ENCODE assay signal across 18 cellular contexts in genomic region chr12:8675471-8676083, GRCh38. TPM values are rescaled to one million over a fixed set of nuclear protein-coding genes. Genes with fewer than 3 reads are reported as not detected.
A peak's percentile ranks its signal among the peaks of the same experiment; 100 is the strongest.
DNase-seq lines count a peak whose midpoint lies in the region; ATAC-seq and TF ChIP-seq lines count a peak whose summit lies in the region.
"Had no signal": no experiment of that assay in that cellular context is flagged by ENCODE, and none has a peak within 500 bp of the region (broad histone marks: within the 10 kb centered on the region; RNA-seq: fewer than 3 reads in every experiment).

No MANE protein-coding gene starts in this region.

- WGBS in endodermal cell (ENCODE audit: insufficient coverage in 1 of 2, insufficient read length in 1 of 2), 2 experiments: 70 to 89% methylated on average over 2 to 3 of the region's 3 CpGs

- TF ChIP-seq POLR2A in GM18505 (IDR thresholded peaks at IDR 0.05; ENCODE audit: borderline replicate concordance, extremely low read depth, insufficient read depth, insufficient read length): no peak

- no peak overlapping the region for H3K4me3 Mint-ChIP-seq in endodermal cell
- no peak overlapping the region for H3K4me3 Mint-ChIP-seq in stimulated activated memory B cell treated with anti-CD40 and anti-IgM and Interleukin-4, amounts not matched to agents 10 μg/mL and 1 μg/mL and 100 μg/mL, for 72 hours
- H3K4me3 Mint-ChIP-seq: activated CD4-positive, alpha-beta T cell treated with anti-CD3 and anti-CD28 coated beads, Interleukin-2, amount 10 ng/mL, durations not matched to agents 24 days and 14 days; IgD-negative memory B cell; T-cell had no signal

- no peak overlapping the region for H3K4me3 ChIP-seq in endodermal cell (ENCODE audit: low read length)
- H3K4me3 ChIP-seq: left ventricle myocardium inferior, transverse colon had no signal

- no peak for TF ChIP-seq CTCF in endodermal cell (conservative IDR thresholded peaks at IDR 0.05)

- H3K4me1 Mint-ChIP-seq in endodermal cell: peaks cover 20% of the 10 kb centered on the region
- peaks cover 8% of the 10 kb centered on the region for H3K4me1 Mint-ChIP-seq in stimulated activated memory B cell treated with anti-CD40 and anti-IgM and Interleukin-4, amounts not matched to agents 10 μg/mL and 1 μg/mL and 100 μg/mL, for 72 hours
- H3K4me1 Mint-ChIP-seq: activated CD4-positive, alpha-beta T cell treated with anti-CD3 and anti-CD28 coated beads, Interleukin-2, amount 10 ng/mL, durations not matched to agents 24 days and 14 days had no signal

- no peaks in the 10 kb centered on the region for H3K36me3 Mint-ChIP-seq in endodermal cell (ENCODE audit: low read depth)
- H3K36me3 Mint-ChIP-seq in stimulated activated memory B cell treated with anti-CD40 and anti-IgM and Interleukin-4, amounts not matched to agents 10 μg/mL and 1 μg/mL and 100 μg/mL, for 72 hours: peaks cover 6% of the 10 kb centered on the region
- H3K36me3 Mint-ChIP-seq: IgD-negative memory B cell, T-cell had no signal

- no peak overlapping the region for H3K27ac ChIP-seq in endodermal cell (ENCODE audit: low read depth, low read length)
- H3K27ac ChIP-seq: left ventricle myocardium inferior, neutrophil had no signal

- ATAC-seq in HG03378 (IDR thresholded peaks at IDR 0.05; ENCODE audit: unreplicated experiment) (peak; percentile 60), GM18505 (IDR thresholded peaks at IDR 0.05; ENCODE audit: unreplicated experiment) (no peak)
- no peak for ATAC-seq in stimulated activated memory B cell treated with anti-CD40 and anti-IgM and Interleukin-4, amounts not matched to agents 10 μg/mL and 1 μg/mL and 100 μg/mL, for 72 hours

- peak overlapping the region; percentile 22 for H3K27ac Mint-ChIP-seq in endodermal cell
- peak overlapping the region; percentile 60 for H3K27ac Mint-ChIP-seq in stimulated activated memory B cell treated with anti-CD40 and anti-IgM and Interleukin-4, amounts not matched to agents 10 μg/mL and 1 μg/mL and 100 μg/mL, for 72 hours
- H3K27ac Mint-ChIP-seq: activated CD4-positive, alpha-beta T cell treated with anti-CD3 and anti-CD28 coated beads, Interleukin-2, amount 10 ng/mL, durations not matched to agents 24 days and 14 days; IgD-negative memory B cell had no signal

- H3K36me3 ChIP-seq in endodermal cell (ENCODE audit: control insufficient read depth, insufficient read depth, low read length): no peaks in the 10 kb centered on the region
- H3K36me3 ChIP-seq: left ventricle myocardium inferior, neutrophil, transverse colon had no signal

- H3K9ac ChIP-seq in endodermal cell (ENCODE audit: extremely low read depth, low read length, poor library complexity, severe bottlenecking): no peak overlapping the region

- no peaks in the 10 kb centered on the region for H3K27me3 ChIP-seq in endodermal cell (ENCODE audit: control insufficient read depth, insufficient read depth, low read length, poor library complexity, severe bottlenecking)
- H3K27me3 ChIP-seq: neutrophil, transverse colon had no signal

- no peaks in the 10 kb centered on the region for H3K9me3 ChIP-seq in endodermal cell (ENCODE audit: control insufficient read depth, low read length)
- H3K9me3 ChIP-seq: left ventricle myocardium inferior, neutrophil, transverse colon had no signal

- no peaks in the 10 kb centered on the region for H3K4me1 ChIP-seq in endodermal cell (ENCODE audit: control insufficient read depth, insufficient read depth, low read length)
- H3K4me1 ChIP-seq: transverse colon had no signal

- DNase-seq in SIG-M5 treated with dmso at 0.1 percent for 504 hours (lab: John Stamatoyannopoulos, UW; ENCODE audit: unreplicated experiment) (peak; percentile 36), SIG-M5 (lab: John Stamatoyannopoulos, UW) (no peak), endodermal cell (no peak)
- no peak for DNase-seq in activated CD4-positive, alpha-beta T cell treated with anti-CD3 and anti-CD28 coated beads, Interleukin-2, amount 50 U/mL, for 4 hours
- DNase-seq in stimulated activated naive CD4-positive, alpha-beta T cell treated with Interleukin-2 at 50 U/mL for 16 hours (lab: John Stamatoyannopoulos, UW): no peak
- DNase-seq: activated CD4-positive, alpha-beta T cell treated with anti-CD3 and anti-CD28 coated beads, Interleukin-2, amount 10 ng/mL, durations not matched to agents 24 days and 14 days; DMS153; head of caudate nucleus; left ventricle myocardium inferior; NCI-H1694 treated with DMSO at 0.1 percent for 48 hours; NCI-H82; T-cell; transverse colon had no signal

- H3K9me3 Mint-ChIP-seq in endodermal cell: peaks cover 11% of the 10 kb centered on the region
- H3K9me3 Mint-ChIP-seq in stimulated activated memory B cell treated with anti-CD40 and anti-IgM and Interleukin-4, amounts not matched to agents 10 μg/mL and 1 μg/mL and 100 μg/mL, for 72 hours: peaks cover 6% of the 10 kb centered on the region
- H3K9me3 Mint-ChIP-seq: activated CD4-positive, alpha-beta T cell treated with anti-CD3 and anti-CD28 coated beads, Interleukin-2, amount 10 ng/mL, durations not matched to agents 24 days and 14 days; T-cell had no signal

- no peaks in the 10 kb centered on the region for H3K27me3 Mint-ChIP-seq in endodermal cell (ENCODE audit: insufficient read depth)
- H3K27me3 Mint-ChIP-seq in stimulated activated memory B cell treated with anti-CD40 and anti-IgM and Interleukin-4, amounts not matched to agents 10 μg/mL and 1 μg/mL and 100 μg/mL, for 72 hours: no peaks in the 10 kb centered on the region

RNA-seq across cellular contexts. Expression of gene MFAP5, which starts 13.0 kb away (rescaled TPM):
- total RNA-seq in endodermal cell: under 1 TPM in 1 of 2 donors, not detected in 1; 0.44 TPM
- 0.46 TPM for polyA plus RNA-seq in endodermal cell (2013, experiment 1 of 2)
- polyA plus RNA-seq in endodermal cell (2013, experiment 2 of 2): 0.66 TPM
- total RNA-seq: activated CD4-positive, alpha-beta T cell treated with anti-CD3 and anti-CD28 coated beads, Interleukin-2, amount 10 ng/mL, durations not matched to agents 24 days and 14 days; T-cell had no signal
- polyA plus RNA-seq: IgD-negative memory B cell had no signal

RNA-seq across cellular contexts. Expression of gene RIMKLB, which starts 22.2 kb away (rescaled TPM):
- 100 to 1,000 TPM in 1 of 2 donors, 10 to 100 TPM in 1; 85.3 to 180 TPM for total RNA-seq in endodermal cell
- polyA plus RNA-seq in endodermal cell (2013, experiment 1 of 2): 95.9 TPM
- polyA plus RNA-seq in endodermal cell (2013, experiment 2 of 2): 78.5 TPM
